Comparison of ENCODE assay signal across 8 cellular contexts in genomic region chr5:159050408-159051091, GRCh38. TPM values are rescaled to one million over a fixed set of nuclear protein-coding genes. Genes with fewer than 3 reads are reported as not detected.
DNase-seq lines count a peak whose midpoint lies in the region; ATAC-seq and TF ChIP-seq lines count a peak whose summit lies in the region.

No MANE protein-coding gene starts in this region.

- CTCF ChIA-PET in A673 (lab: Charles Lee): no interaction called here

- H3K4me1 Mint-ChIP-seq in activated naive CD8-positive, alpha-beta T cell treated with anti-CD3 and anti-CD28 coated beads for 36 hours: peaks cover 14% of the 10 kb centered on the region

- H3K36me3 ChIP-seq in A673 (ENCODE audit: insufficient read depth, low read length, poor library complexity, severe bottlenecking) (no peaks in the 10 kb centered on the region), muscle layer of duodenum (ENCODE audit: control insufficient read depth in 1 of 2, insufficient read depth in 2 of 2, low read length in 2 of 2) (no peaks in the 10 kb centered on the region)

- H3K9me3 ChIP-seq in A673 (ENCODE audit: low read depth, low read length, poor library complexity, severe bottlenecking) (no peaks in the 10 kb centered on the region), muscle layer of duodenum (ENCODE audit: control insufficient read depth in 1 of 2, low read length in 2 of 2) (no peaks in the 10 kb centered on the region)

- peak; percentile 74 for ATAC-seq in HG03342 (IDR thresholded peaks at IDR 0.05; ENCODE audit: unreplicated experiment)

- POLR2A ChIA-PET in A673 (lab: Charles Lee; ENCODE audit: low non-redundant PET): no interaction called here

- TF ChIP-seq CTCF in A673 (conservative IDR thresholded peaks at IDR 0.05; ENCODE audit: low read depth, low read length): no peak

- intact Hi-C loops in A673 (cut with micrococcal nuclease; ENCODE audit: unreplicated experiment): no loop called here

- DNase-seq in A673 (ENCODE audit: low spot score) (peak; percentile 66), T1000 (lab: John Stamatoyannopoulos, UW) (no peak), midbrain (lab: John Stamatoyannopoulos, UW) (no peak), HT-29 (ENCODE audit: low spot score) (no peak)
- no peak for DNase-seq in activated naive CD8-positive, alpha-beta T cell treated with anti-CD3 and anti-CD28 coated beads for 36 hours

- H3K36me3 Mint-ChIP-seq in activated naive CD8-positive, alpha-beta T cell treated with anti-CD3 and anti-CD28 coated beads for 36 hours: no peaks in the 10 kb centered on the region

- TF ChIP-seq POLR2A in GM19193 (IDR thresholded peaks at IDR 0.05; ENCODE audit: extremely low read depth, insufficient read depth, insufficient read length): peak; percentile 47

- H3K4me1 ChIP-seq in A673 (ENCODE audit: insufficient read depth, low read length, poor library complexity, severe bottlenecking): peaks cover 8% of the 10 kb centered on the region
- peaks cover 0 to 3% of the 10 kb centered on the region in 2 donors for H3K4me1 ChIP-seq in muscle layer of duodenum (ENCODE audit: control insufficient read depth in 1 of 2, insufficient read depth in 2 of 2, low read length in 2 of 2)

- H3K27me3 ChIP-seq in A673 (replicated peaks; ENCODE audit: insufficient read depth, low read depth, low read length, poor library complexity) (no peaks in the 10 kb centered on the region), muscle layer of duodenum (ENCODE audit: low read depth, low read length) (no peaks in the 10 kb centered on the region)

- H3K4me3 ChIP-seq in A673 (ENCODE audit: low read depth, low read length, poor library complexity, severe bottlenecking) (no peak overlapping the region), muscle layer of duodenum (ENCODE audit: low read depth in 1 of 2, low read length in 2 of 2) (peak overlapping the region; percentile 34 to 42)

- H3K4me3 Mint-ChIP-seq in activated naive CD8-positive, alpha-beta T cell treated with anti-CD3 and anti-CD28 coated beads for 36 hours: peak overlapping the region; percentile 22

- H3K27ac ChIP-seq in A673 (ENCODE audit: low read depth, low read length, poor library complexity, severe bottlenecking) (no peak overlapping the region), muscle layer of duodenum (ENCODE audit: low read length) (peak overlapping the region; percentile 67)

- no TSS peak for BruUV-seq in A673 (replicated peaks; lab: Mats Ljungman, UMichigan)

- H3K9me3 Mint-ChIP-seq in activated naive CD8-positive, alpha-beta T cell treated with anti-CD3 and anti-CD28 coated beads for 36 hours: no peaks in the 10 kb centered on the region

- peaks cover 95% of the 10 kb centered on the region for H3K27me3 Mint-ChIP-seq in activated naive CD8-positive, alpha-beta T cell treated with anti-CD3 and anti-CD28 coated beads for 36 hours

- H3K27ac Mint-ChIP-seq in activated naive CD8-positive, alpha-beta T cell treated with anti-CD3 and anti-CD28 coated beads for 36 hours: no peak overlapping the region

RNA-seq across cellular contexts. Expression of gene EBF1, which starts 49.2 kb away (rescaled TPM):
- total RNA-seq in A673 (2021): 1.7 and 1.9 TPM in 2 replicates
- total RNA-seq in activated naive CD8-positive, alpha-beta T cell treated with anti-CD3 and anti-CD28 coated beads for 36 hours: under 1 TPM; 0.21 to 0.22 TPM
- not detected in 2 replicates for total RNA-seq in HT-29 (2014; rRNA removed; shearing (Covaris generic))
